Comparison of ENCODE assay signal across 8 cellular contexts in genomic region chr20:63216041-63216848, GRCh38. TPM values are rescaled to one million over a fixed set of nuclear protein-coding genes. Genes with fewer than 3 reads are reported as not detected.
DNase-seq lines count a peak whose midpoint lies in the region; ATAC-seq and TF ChIP-seq lines count a peak whose summit lies in the region.

TSS of gene YTHDF1 (minus strand) at chr20:63216131. CDS start at chr20:63215892, 239 bp downstream.

- peaks cover 42% of the 10 kb centered on the region for H3K36me3 Mint-ChIP-seq in CD4-positive, alpha-beta T cell (ENCODE audit: low read depth)
- H3K36me3 Mint-ChIP-seq in activated CD4-positive, alpha-beta memory T cell treated with anti-CD3 and anti-CD28 coated beads for 36 hours = peaks cover 33% of the 10 kb centered on the region

- peak within 1 kb of the TSS; percentile 93 for H3K4me3 Mint-ChIP-seq in CD4-positive, alpha-beta T cell
- peak within 1 kb of the TSS; percentile 99 for H3K4me3 Mint-ChIP-seq in activated CD4-positive, alpha-beta memory T cell treated with anti-CD3 and anti-CD28 coated beads for 36 hours

- no peak for TF ChIP-seq POLR2A in lower leg skin (IDR thresholded peaks at IDR 0.05)

- ATAC-seq in CD4-positive, alpha-beta T cell (ENCODE audit: poor library complexity) = peak; percentile 95
- ATAC-seq in GM19455 (IDR thresholded peaks at IDR 0.05; ENCODE audit: unreplicated experiment) = peak; percentile 85

- no peaks in the 10 kb centered on the region for H3K9me3 ChIP-seq in CD4-positive, alpha-beta T cell (ENCODE audit: control insufficient read depth, low read length)

- H3K27ac Mint-ChIP-seq in CD4-positive, alpha-beta T cell = peak within 1 kb of the TSS; percentile 92
- peak within 1 kb of the TSS; percentile 89 for H3K27ac Mint-ChIP-seq in activated CD4-positive, alpha-beta memory T cell treated with anti-CD3 and anti-CD28 coated beads for 36 hours

- intact Hi-C loops in CD4-positive, alpha-beta T cell (cut with DNase I, micrococcal nuclease) = loop anchor here in 1 of 2 experiments (1.0 to 10.0 kb wide), 6 partner anchors 56 to 1034 kb away; partner anchors contain the start of genes ARFGAP1, CABLES2, GID8 and MTG2
- intact Hi-C loops in activated CD4-positive, alpha-beta memory T cell treated with anti-CD3 and anti-CD28 coated beads for 36 hours (cut with micrococcal nuclease) = loop anchor here (5.0 kb wide), 1 partner anchor 56 kb away; the partner anchor contains the start of gene ARFGAP1
- intact Hi-C loops in dorsolateral prefrontal cortex (cut with DNase I) (loop anchor here in 1 of 2 donors (5.0 to 10.0 kb wide), 2 partner anchors 56 to 299 kb away; partner anchors contain the start of gene ARFGAP1), lower leg skin (cut with DNase I; ENCODE audit: low total_unique reads) (no loop called here)

- POLR2A ChIA-PET in CD4-positive, alpha-beta T cell (lab: Charles Lee) = interaction anchor here (0.8 to 1.5 kb wide), 4 partner anchors 55 to 114 kb away, joined by 3 read pairs; partner anchors contain the start of gene ARFGAP1
- POLR2A ChIA-PET in activated CD4-positive, alpha-beta memory T cell treated with anti-CD3 and anti-CD28 coated beads for 36 hours (lab: Charles Lee) = no interaction called here

- peak; percentile 86 to 97 (median 94) for DNase-seq in CD4-positive, alpha-beta T cell
- peak; percentile 98 for DNase-seq in HK-2 (ENCODE audit: unreplicated experiment)
- peak; percentile 90 for DNase-seq in NCI-H82 treated with DMSO at 0.1 percent for 48 hours (lab: John Stamatoyannopoulos, UW; ENCODE audit: unreplicated experiment)
- peak; percentile 98 for DNase-seq in activated CD4-positive, alpha-beta memory T cell treated with anti-CD3 and anti-CD28 coated beads for 36 hours
- DNase-seq in dorsolateral prefrontal cortex = peak; percentile 87 to 97 (median 94)
- peak; percentile 94 to 99 for DNase-seq in lower leg skin (ENCODE audit: low spot score in 2 of 2)
- DNase-seq in stimulated activated CD4-positive, alpha-beta T cell treated with anti-CD3 and anti-CD28 coated beads, Interleukin-4, amount 100 ng/mL, for 4 hours = peak; percentile 95 to 96

- 0 to 21% methylated on average over 5 to 39 of the region's 96 CpGs for WGBS in lower leg skin, 2 donors

- H3K27ac ChIP-seq in CD4-positive, alpha-beta T cell (ENCODE audit: low read depth, low read length) = peak within 1 kb of the TSS; percentile 70
- H3K27ac ChIP-seq in dorsolateral prefrontal cortex = peak within 1 kb of the TSS; percentile 37 to 95 (median 87)

- H3K27me3 Mint-ChIP-seq in CD4-positive, alpha-beta T cell = no peaks in the 10 kb centered on the region
- H3K27me3 Mint-ChIP-seq in activated CD4-positive, alpha-beta memory T cell treated with anti-CD3 and anti-CD28 coated beads for 36 hours = no peaks in the 10 kb centered on the region

- peak within 1 kb of the TSS; percentile 65 to 98 (median 89) for H3K4me3 ChIP-seq in dorsolateral prefrontal cortex
- peak within 1 kb of the TSS; percentile 87 for H3K4me3 ChIP-seq in lower leg skin (ENCODE audit: low read depth, poor library complexity, severe bottlenecking)

- no peaks in the 10 kb centered on the region for H3K9me3 Mint-ChIP-seq in CD4-positive, alpha-beta T cell
- no peaks in the 10 kb centered on the region for H3K9me3 Mint-ChIP-seq in activated CD4-positive, alpha-beta memory T cell treated with anti-CD3 and anti-CD28 coated beads for 36 hours

- no peaks in the 10 kb centered on the region for H3K27me3 ChIP-seq in CD4-positive, alpha-beta T cell (ENCODE audit: control insufficient read depth, insufficient read depth, low read length)
- H3K27me3 ChIP-seq in dorsolateral prefrontal cortex = no peaks in the 10 kb centered on the region

- CTCF ChIA-PET in CD4-positive, alpha-beta T cell (lab: Charles Lee) = interaction anchor here (0.9 to 1.0 kb wide), 2 partner anchors 33 to 57 kb away, joined by 3 read pairs; no protein-coding TSS in a partner anchor
- CTCF ChIA-PET in activated CD4-positive, alpha-beta memory T cell treated with anti-CD3 and anti-CD28 coated beads for 36 hours (lab: Charles Lee) = interaction anchor here (1.1 kb wide), 1 partner anchor 35 kb away, joined by 3 read pairs; no protein-coding TSS in a partner anchor

- peaks cover 48% of the 10 kb centered on the region for H3K4me1 Mint-ChIP-seq in CD4-positive, alpha-beta T cell (ENCODE audit: low read depth)
- peaks cover 44% of the 10 kb centered on the region for H3K4me1 Mint-ChIP-seq in activated CD4-positive, alpha-beta memory T cell treated with anti-CD3 and anti-CD28 coated beads for 36 hours (ENCODE audit: low read depth)

- TF ChIP-seq CTCF in CD4-positive, alpha-beta T cell (IDR thresholded peaks at IDR 0.05) = no peak
- peak in 31 of 56 donors; percentile 9 to 60 (median 33) for TF ChIP-seq CTCF in dorsolateral prefrontal cortex (IDR thresholded peaks at IDR 0.05 in 54 of 56, conservative IDR thresholded peaks at IDR 0.05 in 2 of 56; ENCODE audit: low read depth in 1 of 56, partially characterized antibody in 56 of 56)
- peak in 1 of 3 donors; percentile 17 for TF ChIP-seq CTCF in lower leg skin (IDR thresholded peaks at IDR 0.05)

RNA-seq across cellular contexts. Expression of gene YTHDF1, which starts in this region (rescaled TPM):
- 10 to 100 TPM; 43.7 to 44.1 TPM for total RNA-seq in CD4-positive, alpha-beta T cell
- 10 to 100 TPM; 32.8 to 32.9 TPM for total RNA-seq in activated CD4-positive, alpha-beta memory T cell treated with anti-CD3 and anti-CD28 coated beads for 36 hours
- total RNA-seq in dorsolateral prefrontal cortex (10 to 100 TPM; 31.4 to 71.9 (median 38.9) TPM), lower leg skin (10 to 100 TPM; 28.1 to 32.2 (median 30.6) TPM)

Comparison
In these comparisons a context has a peak if more than half of its experiments do, and no peak if none do; other contexts are left out.
1. Peak in every context shown above with its lines: DNase-seq, ATAC-seq, H3K4me3 ChIP-seq and H3K27ac ChIP-seq.